In genomic region chr10:131553581-131553980, GRCh38 we compare ENCODE assay signal across 27 cellular contexts.
"Had no signal": no experiment of that assay in that cellular context is flagged by ENCODE, and none has a peak within 500 bp of the region (broad histone marks: within the 10 kb centered on the region; RNA-seq: fewer than 3 reads in every experiment).

No MANE protein-coding gene starts in this region.

- H3K27me3 Mint-ChIP-seq: stimulated activated naive CD8-positive, alpha-beta T cell treated with anti-CD3 and anti-CD28 coated beads, Interleukin-15, amount 100 ng/mL, for 72 hours had no signal

- H3K79me2 ChIP-seq: parathyroid adenoma had no signal

- H3K9me3 Mint-ChIP-seq: naive thymus-derived CD8-positive, alpha-beta T cell; nephron; neural crest cell; stimulated activated effector memory CD8-positive, alpha-beta T cell treated with anti-CD3 and anti-CD28 coated beads, Interleukin-12 subunit alpha, Interleukin-12 subunit beta, amount 100 ng/mL, for 72 hours; stimulated activated naive CD8-positive, alpha-beta T cell treated with anti-CD3 and anti-CD28 coated beads, Interleukin-15, amount 100 ng/mL, for 72 hours had no signal

- H3K27ac Mint-ChIP-seq: naive thymus-derived CD8-positive, alpha-beta T cell; nephron; progenitor cell of endocrine pancreas; stimulated activated effector memory CD8-positive, alpha-beta T cell treated with anti-CD3 and anti-CD28 coated beads, Interleukin-12 subunit alpha, Interleukin-12 subunit beta, amount 100 ng/mL, for 72 hours; stimulated activated naive CD8-positive, alpha-beta T cell treated with anti-CD3 and anti-CD28 coated beads, Interleukin-15, amount 100 ng/mL, for 72 hours had no signal

- ATAC-seq: left colon; left lung; lower lobe of right lung; naive thymus-derived CD8-positive, alpha-beta T cell; right cardiac atrium; sciatic nerve; stimulated activated effector memory CD8-positive, alpha-beta T cell treated with anti-CD3 and anti-CD28 coated beads, Interleukin-12 subunit alpha, Interleukin-12 subunit beta, amount 100 ng/mL, for 72 hours; stimulated activated naive CD8-positive, alpha-beta T cell treated with anti-CD3 and anti-CD28 coated beads, Interleukin-15, amount 100 ng/mL, for 72 hours had no signal

- H3K36me3 ChIP-seq: left lung, lower lobe of right lung, spleen, suprapubic skin, thoracic aorta, tibial artery, uterus had no signal

- H3K4me3 Mint-ChIP-seq: naive thymus-derived CD8-positive, alpha-beta T cell; nephron; neural crest cell; stimulated activated effector memory CD8-positive, alpha-beta T cell treated with anti-CD3 and anti-CD28 coated beads, Interleukin-12 subunit alpha, Interleukin-12 subunit beta, amount 100 ng/mL, for 72 hours; stimulated activated naive CD8-positive, alpha-beta T cell treated with anti-CD3 and anti-CD28 coated beads, Interleukin-15, amount 100 ng/mL, for 72 hours had no signal

- H3K27ac ChIP-seq: left lung, lower lobe of right lung, parathyroid adenoma, skin epidermis, spleen, suprapubic skin, thoracic aorta, tibial artery, uterus had no signal

- H3K27me3 ChIP-seq: suprapubic skin, uterus had no signal

- H3K36me3 Mint-ChIP-seq: naive thymus-derived CD8-positive, alpha-beta T cell; stimulated activated effector memory CD8-positive, alpha-beta T cell treated with anti-CD3 and anti-CD28 coated beads, Interleukin-12 subunit alpha, Interleukin-12 subunit beta, amount 100 ng/mL, for 72 hours had no signal

- H3K4me3 ChIP-seq: left lung, lower lobe of right lung, skin epidermis, spleen, suprapubic skin, thoracic aorta, tibial artery, uterus had no signal

- H2AFZ ChIP-seq: parathyroid adenoma had no signal

- H3K4me1 ChIP-seq: left lung, lower lobe of right lung, parathyroid adenoma, spleen, suprapubic skin, tibial artery, uterus had no signal

- DNase-seq: hippocampal formation; kidney; left colon; left lung; lower lobe of right lung; mammary epithelial cell; mesenchymal stem cell; naive thymus-derived CD8-positive, alpha-beta T cell; nucleus accumbens; retina; right cardiac atrium; spleen; stimulated activated CD4-positive, alpha-beta T cell treated with anti-CD3 and anti-CD28 coated beads, Interleukin-4, amount 100 ng/mL, for 24 hours; stimulated activated naive CD4-positive, alpha-beta T cell treated with Interleukin-2 at 50 U/mL for 16 hours; stimulated activated naive CD8-positive, alpha-beta T cell treated with anti-CD3 and anti-CD28 coated beads, Interleukin-15, amount 100 ng/mL, for 72 hours; tibial artery; trophoblast cell; uterus had no signal

- H3K9me3 ChIP-seq: left lung, lower lobe of right lung, spleen, suprapubic skin, thoracic aorta, tibial artery, uterus had no signal

- H3K4me1 Mint-ChIP-seq: naive thymus-derived CD8-positive, alpha-beta T cell; nephron; neural crest cell; stimulated activated effector memory CD8-positive, alpha-beta T cell treated with anti-CD3 and anti-CD28 coated beads, Interleukin-12 subunit alpha, Interleukin-12 subunit beta, amount 100 ng/mL, for 72 hours; stimulated activated naive CD8-positive, alpha-beta T cell treated with anti-CD3 and anti-CD28 coated beads, Interleukin-15, amount 100 ng/mL, for 72 hours had no signal

- H3K9ac ChIP-seq: parathyroid adenoma had no signal
